1 cellular context compared by ENCODE assay signal in the genomic region with DNA sequence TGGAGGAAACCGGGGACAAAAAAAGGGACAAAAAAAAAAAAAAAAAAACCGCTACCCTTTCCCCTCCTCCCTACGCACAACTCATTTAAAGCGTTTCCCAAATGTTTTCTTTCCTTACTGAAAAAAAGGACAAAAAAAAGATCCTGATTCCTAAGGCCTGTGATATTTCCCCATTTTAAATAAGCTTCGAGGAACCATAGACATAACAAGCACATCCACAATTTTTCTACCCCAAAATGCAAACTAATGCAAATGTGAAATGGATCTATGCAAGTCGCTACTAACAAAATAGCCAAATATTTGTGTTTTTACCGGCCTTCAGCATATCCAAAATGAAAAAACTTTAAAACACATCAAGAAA.
TF ChIP-seq lines count a peak whose summit lies in the region.

No MANE protein-coding gene starts in this region.

TF ChIP-seq in K562, 482 proteins besides CTCF, POLR2A, EP300 and RAD21 (continued from another document):
- TF ChIP-seq, protein P1, sequence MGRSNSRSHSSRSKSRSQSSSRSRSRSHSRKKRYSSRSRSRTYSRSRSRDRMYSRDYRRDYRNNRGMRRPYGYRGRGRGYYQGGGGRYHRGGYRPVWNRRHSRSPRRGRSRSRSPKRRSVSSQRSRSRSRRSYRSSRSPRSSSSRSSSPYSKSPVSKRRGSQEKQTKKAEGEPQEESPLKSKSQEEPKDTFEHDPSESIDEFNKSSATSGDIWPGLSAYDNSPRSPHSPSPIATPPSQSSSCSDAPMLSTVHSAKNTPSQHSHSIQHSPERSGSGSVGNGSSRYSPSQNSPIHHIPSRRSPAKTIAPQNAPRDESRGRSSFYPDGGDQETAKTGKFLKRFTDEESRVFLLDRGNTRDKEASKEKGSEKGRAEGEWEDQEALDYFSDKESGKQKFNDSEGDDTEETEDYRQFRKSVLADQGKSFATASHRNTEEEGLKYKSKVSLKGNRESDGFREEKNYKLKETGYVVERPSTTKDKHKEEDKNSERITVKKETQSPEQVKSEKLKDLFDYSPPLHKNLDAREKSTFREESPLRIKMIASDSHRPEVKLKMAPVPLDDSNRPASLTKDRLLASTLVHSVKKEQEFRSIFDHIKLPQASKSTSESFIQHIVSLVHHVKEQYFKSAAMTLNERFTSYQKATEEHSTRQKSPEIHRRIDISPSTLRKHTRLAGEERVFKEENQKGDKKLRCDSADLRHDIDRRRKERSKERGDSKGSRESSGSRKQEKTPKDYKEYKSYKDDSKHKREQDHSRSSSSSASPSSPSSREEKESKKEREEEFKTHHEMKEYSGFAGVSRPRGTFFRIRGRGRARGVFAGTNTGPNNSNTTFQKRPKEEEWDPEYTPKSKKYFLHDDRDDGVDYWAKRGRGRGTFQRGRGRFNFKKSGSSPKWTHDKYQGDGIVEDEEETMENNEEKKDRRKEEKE (IDR thresholded peaks at IDR 0.05; ENCODE audit: borderline replicate concordance in 1 of 2, control insufficient read depth in 1 of 2, low read depth in 2 of 2, low read length in 1 of 2), result 0 out of 4 replicates have a peak, but pooled peaks of 1 of the 2 experiments have one; percentile 51
- TF ChIP-seq MCM2 (IDR thresholded peaks at IDR 0.05; ENCODE audit: low read depth) (no peak), DMBX1 (CRISPR knock-in tag; IDR thresholded peaks at IDR 0.05; ENCODE audit: borderline replicate concordance) (no peak), NFATC3 (IDR thresholded peaks at IDR 0.05) (no peak), ZNF668 (CRISPR knock-in tag; IDR thresholded peaks at IDR 0.05) (no peak), TSC22D4 (tag; IDR thresholded peaks at IDR 0.05) (no peak), POLR2AphosphoS2 (IDR thresholded peaks at IDR 0.05; ENCODE audit: low read length) (no peak), SRF (CRISPR knock-in tag; IDR thresholded peaks at IDR 0.05) (no peak), WHSC1 (IDR thresholded peaks at IDR 0.05; ENCODE audit: low read length) (no peak), BRD9 (IDR thresholded peaks at IDR 0.05; ENCODE audit: low read depth, partially characterized antibody) (no peak), MIER1 (IDR thresholded peaks at IDR 0.05; ENCODE audit: low read depth) (no peak), ZNF76 (CRISPR knock-in tag; IDR thresholded peaks at IDR 0.05; ENCODE audit: borderline replicate concordance) (no peak), CREB1 (IDR thresholded peaks at IDR 0.05) (no peak), CREB1 (CRISPR knock-in tag; IDR thresholded peaks at IDR 0.05) (no peak), EWSR1 (IDR thresholded peaks at IDR 0.05; ENCODE audit: borderline replicate concordance, low read depth, partially characterized antibody) (peak; percentile 89), KLF6 (CRISPR knock-in tag; IDR thresholded peaks at IDR 0.05; ENCODE audit: borderline replicate concordance) (no peak), NFRKB (IDR thresholded peaks at IDR 0.05; ENCODE audit: low read depth) (0 out of 2 replicates have a peak, but pooled peaks have one; percentile 48), TCF7L2 (IDR thresholded peaks at IDR 0.05; ENCODE audit: low read depth, low read length) (no peak), ZNF644 (tag; IDR thresholded peaks at IDR 0.05; ENCODE audit: low read depth) (no peak), FOXK1 (CRISPR knock-in tag; IDR thresholded peaks at IDR 0.05; ENCODE audit: borderline replicate concordance) (no peak)
- TF ChIP-seq, protein P2, sequence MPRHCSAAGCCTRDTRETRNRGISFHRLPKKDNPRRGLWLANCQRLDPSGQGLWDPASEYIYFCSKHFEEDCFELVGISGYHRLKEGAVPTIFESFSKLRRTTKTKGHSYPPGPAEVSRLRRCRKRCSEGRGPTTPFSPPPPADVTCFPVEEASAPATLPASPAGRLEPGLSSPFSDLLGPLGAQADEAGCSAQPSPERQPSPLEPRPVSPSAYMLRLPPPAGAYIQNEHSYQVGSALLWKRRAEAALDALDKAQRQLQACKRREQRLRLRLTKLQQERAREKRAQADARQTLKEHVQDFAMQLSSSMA (CRISPR knock-in tag; IDR thresholded peaks at IDR 0.05), result no peak
- TF ChIP-seq, protein P3, sequence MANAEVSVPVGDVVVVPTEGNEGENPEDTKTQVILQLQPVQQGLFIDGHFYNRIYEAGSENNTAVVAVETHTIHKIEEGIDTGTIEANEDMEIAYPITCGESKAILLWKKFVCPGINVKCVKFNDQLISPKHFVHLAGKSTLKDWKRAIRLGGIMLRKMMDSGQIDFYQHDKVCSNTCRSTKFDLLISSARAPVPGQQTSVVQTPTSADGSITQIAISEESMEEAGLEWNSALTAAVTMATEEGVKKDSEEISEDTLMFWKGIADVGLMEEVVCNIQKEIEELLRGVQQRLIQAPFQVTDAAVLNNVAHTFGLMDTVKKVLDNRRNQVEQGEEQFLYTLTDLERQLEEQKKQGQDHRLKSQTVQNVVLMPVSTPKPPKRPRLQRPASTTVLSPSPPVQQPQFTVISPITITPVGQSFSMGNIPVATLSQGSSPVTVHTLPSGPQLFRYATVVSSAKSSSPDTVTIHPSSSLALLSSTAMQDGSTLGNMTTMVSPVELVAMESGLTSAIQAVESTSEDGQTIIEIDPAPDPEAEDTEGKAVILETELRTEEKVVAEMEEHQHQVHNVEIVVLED (CRISPR knock-in tag; IDR thresholded peaks at IDR 0.05), result no peak
- TF ChIP-seq, protein P4, sequence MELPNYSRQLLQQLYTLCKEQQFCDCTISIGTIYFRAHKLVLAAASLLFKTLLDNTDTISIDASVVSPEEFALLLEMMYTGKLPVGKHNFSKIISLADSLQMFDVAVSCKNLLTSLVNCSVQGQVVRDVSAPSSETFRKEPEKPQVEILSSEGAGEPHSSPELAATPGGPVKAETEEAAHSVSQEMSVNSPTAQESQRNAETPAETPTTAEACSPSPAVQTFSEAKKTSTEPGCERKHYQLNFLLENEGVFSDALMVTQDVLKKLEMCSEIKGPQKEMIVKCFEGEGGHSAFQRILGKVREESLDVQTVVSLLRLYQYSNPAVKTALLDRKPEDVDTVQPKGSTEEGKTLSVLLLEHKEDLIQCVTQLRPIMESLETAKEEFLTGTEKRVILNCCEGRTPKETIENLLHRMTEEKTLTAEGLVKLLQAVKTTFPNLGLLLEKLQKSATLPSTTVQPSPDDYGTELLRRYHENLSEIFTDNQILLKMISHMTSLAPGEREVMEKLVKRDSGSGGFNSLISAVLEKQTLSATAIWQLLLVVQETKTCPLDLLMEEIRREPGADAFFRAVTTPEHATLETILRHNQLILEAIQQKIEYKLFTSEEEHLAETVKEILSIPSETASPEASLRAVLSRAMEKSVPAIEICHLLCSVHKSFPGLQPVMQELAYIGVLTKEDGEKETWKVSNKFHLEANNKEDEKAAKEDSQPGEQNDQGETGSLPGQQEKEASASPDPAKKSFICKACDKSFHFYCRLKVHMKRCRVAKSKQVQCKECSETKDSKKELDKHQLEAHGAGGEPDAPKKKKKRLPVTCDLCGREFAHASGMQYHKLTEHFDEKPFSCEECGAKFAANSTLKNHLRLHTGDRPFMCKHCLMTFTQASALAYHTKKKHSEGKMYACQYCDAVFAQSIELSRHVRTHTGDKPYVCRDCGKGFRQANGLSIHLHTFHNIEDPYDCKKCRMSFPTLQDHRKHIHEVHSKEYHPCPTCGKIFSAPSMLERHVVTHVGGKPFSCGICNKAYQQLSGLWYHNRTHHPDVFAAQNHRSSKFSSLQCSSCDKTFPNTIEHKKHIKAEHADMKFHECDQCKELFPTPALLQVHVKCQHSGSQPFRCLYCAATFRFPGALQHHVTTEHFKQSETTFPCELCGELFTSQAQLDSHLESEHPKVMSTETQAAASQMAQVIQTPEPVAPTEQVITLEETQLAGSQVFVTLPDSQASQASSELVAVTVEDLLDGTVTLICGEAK (IDR thresholded peaks at IDR 0.05), result peak; percentile 51; the same call in 1 of the 2 replicates
- TF ChIP-seq, protein P4 (CRISPR knock-in tag; IDR thresholded peaks at IDR 0.05), result no peak
- TF ChIP-seq, protein P5, sequence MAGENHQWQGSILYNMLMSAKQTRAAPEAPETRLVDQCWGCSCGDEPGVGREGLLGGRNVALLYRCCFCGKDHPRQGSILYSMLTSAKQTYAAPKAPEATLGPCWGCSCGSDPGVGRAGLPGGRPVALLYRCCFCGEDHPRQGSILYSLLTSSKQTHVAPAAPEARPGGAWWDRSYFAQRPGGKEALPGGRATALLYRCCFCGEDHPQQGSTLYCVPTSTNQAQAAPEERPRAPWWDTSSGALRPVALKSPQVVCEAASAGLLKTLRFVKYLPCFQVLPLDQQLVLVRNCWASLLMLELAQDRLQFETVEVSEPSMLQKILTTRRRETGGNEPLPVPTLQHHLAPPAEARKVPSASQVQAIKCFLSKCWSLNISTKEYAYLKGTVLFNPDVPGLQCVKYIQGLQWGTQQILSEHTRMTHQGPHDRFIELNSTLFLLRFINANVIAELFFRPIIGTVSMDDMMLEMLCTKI (IDR thresholded peaks at IDR 0.05; ENCODE audit: partially characterized antibody), result no peak
- TF ChIP-seq, protein P6, sequence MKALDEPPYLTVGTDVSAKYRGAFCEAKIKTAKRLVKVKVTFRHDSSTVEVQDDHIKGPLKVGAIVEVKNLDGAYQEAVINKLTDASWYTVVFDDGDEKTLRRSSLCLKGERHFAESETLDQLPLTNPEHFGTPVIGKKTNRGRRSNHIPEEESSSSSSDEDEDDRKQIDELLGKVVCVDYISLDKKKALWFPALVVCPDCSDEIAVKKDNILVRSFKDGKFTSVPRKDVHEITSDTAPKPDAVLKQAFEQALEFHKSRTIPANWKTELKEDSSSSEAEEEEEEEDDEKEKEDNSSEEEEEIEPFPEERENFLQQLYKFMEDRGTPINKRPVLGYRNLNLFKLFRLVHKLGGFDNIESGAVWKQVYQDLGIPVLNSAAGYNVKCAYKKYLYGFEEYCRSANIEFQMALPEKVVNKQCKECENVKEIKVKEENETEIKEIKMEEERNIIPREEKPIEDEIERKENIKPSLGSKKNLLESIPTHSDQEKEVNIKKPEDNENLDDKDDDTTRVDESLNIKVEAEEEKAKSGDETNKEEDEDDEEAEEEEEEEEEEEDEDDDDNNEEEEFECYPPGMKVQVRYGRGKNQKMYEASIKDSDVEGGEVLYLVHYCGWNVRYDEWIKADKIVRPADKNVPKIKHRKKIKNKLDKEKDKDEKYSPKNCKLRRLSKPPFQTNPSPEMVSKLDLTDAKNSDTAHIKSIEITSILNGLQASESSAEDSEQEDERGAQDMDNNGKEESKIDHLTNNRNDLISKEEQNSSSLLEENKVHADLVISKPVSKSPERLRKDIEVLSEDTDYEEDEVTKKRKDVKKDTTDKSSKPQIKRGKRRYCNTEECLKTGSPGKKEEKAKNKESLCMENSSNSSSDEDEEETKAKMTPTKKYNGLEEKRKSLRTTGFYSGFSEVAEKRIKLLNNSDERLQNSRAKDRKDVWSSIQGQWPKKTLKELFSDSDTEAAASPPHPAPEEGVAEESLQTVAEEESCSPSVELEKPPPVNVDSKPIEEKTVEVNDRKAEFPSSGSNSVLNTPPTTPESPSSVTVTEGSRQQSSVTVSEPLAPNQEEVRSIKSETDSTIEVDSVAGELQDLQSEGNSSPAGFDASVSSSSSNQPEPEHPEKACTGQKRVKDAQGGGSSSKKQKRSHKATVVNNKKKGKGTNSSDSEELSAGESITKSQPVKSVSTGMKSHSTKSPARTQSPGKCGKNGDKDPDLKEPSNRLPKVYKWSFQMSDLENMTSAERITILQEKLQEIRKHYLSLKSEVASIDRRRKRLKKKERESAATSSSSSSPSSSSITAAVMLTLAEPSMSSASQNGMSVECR (CRISPR knock-in tag; IDR thresholded peaks at IDR 0.05), result no peak
- TF ChIP-seq, protein P7, sequence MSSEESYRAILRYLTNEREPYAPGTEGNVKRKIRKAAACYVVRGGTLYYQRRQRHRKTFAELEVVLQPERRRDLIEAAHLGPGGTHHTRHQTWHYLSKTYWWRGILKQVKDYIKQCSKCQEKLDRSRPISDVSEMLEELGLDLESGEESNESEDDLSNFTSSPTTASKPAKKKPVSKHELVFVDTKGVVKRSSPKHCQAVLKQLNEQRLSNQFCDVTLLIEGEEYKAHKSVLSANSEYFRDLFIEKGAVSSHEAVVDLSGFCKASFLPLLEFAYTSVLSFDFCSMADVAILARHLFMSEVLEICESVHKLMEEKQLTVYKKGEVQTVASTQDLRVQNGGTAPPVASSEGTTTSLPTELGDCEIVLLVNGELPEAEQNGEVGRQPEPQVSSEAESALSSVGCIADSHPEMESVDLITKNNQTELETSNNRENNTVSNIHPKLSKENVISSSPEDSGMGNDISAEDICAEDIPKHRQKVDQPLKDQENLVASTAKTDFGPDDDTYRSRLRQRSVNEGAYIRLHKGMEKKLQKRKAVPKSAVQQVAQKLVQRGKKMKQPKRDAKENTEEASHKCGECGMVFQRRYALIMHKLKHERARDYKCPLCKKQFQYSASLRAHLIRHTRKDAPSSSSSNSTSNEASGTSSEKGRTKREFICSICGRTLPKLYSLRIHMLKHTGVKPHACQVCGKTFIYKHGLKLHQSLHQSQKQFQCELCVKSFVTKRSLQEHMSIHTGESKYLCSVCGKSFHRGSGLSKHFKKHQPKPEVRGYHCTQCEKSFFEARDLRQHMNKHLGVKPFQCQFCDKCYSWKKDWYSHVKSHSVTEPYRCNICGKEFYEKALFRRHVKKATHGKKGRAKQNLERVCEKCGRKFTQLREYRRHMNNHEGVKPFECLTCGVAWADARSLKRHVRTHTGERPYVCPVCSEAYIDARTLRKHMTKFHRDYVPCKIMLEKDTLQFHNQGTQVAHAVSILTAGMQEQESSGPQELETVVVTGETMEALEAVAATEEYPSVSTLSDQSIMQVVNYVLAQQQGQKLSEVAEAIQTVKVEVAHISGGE (CRISPR knock-in tag; IDR thresholded peaks at IDR 0.05), result peak in 1 of 3 experiments; percentile 95; a peak in 2 of 6 replicates
